ENCODE assay signal across 8 cellular contexts in genomic region chrX:154411981-154412340, GRCh38. TPM values are rescaled to one million over a fixed set of nuclear protein-coding genes. Genes with fewer than 3 reads are reported as not detected.
A peak's percentile ranks its signal among the peaks of the same experiment; 100 is the strongest.
DNase-seq lines count a peak whose midpoint lies in the region; ATAC-seq and TF ChIP-seq lines count a peak whose summit lies in the region.

No MANE protein-coding gene starts in this region.

- H3K4me2 ChIP-seq in neural cell (ENCODE audit: low read length) = peak overlapping the region; percentile 39

- H3K36me3 ChIP-seq in A673 (ENCODE audit: insufficient read depth, low read length, poor library complexity, severe bottlenecking) = no peaks in the 10 kb centered on the region
- no peaks in the 10 kb centered on the region for H3K36me3 ChIP-seq in neural cell (ENCODE audit: insufficient read depth, low read length)

- no peaks in the 10 kb centered on the region for H3F3A ChIP-seq in neural cell (ENCODE audit: insufficient read depth, low read length, poor library complexity, severe bottlenecking)

- no peaks in the 10 kb centered on the region for H3K9me3 ChIP-seq in A673 (ENCODE audit: low read depth, low read length, poor library complexity, severe bottlenecking)
- H3K9me3 ChIP-seq in neural cell (ENCODE audit: low read length) = no peaks in the 10 kb centered on the region

- TF ChIP-seq EP300 in neural cell (conservative IDR thresholded peaks at IDR 0.05; ENCODE audit: poor library complexity, severe bottlenecking) = no peak

- BruUV-seq in A673 (replicated peaks; lab: Mats Ljungman, UMichigan) = no TSS peak

- no peak overlapping the region for H2AFZ ChIP-seq in neural cell (ENCODE audit: low read depth, low read length)

- TF ChIP-seq CTCF in A673 (conservative IDR thresholded peaks at IDR 0.05; ENCODE audit: low read depth, low read length) = no peak
- TF ChIP-seq CTCF in fibroblast of pulmonary artery (IDR thresholded peaks at IDR 0.05; ENCODE audit: low read length, missing control alignments) = no peak
- no peak for TF ChIP-seq CTCF in neural cell (IDR thresholded peaks at IDR 0.05; ENCODE audit: poor library complexity, severe bottlenecking)

- DNase-seq in A673 (ENCODE audit: low spot score) (peak; percentile 48), NCI-H748 (lab: John Stamatoyannopoulos, UW; ENCODE audit: unreplicated experiment) (peak; percentile 84), fibroblast of pulmonary artery (ENCODE audit: low read depth) (peak; percentile 49), globus pallidus (ENCODE audit: low spot score) (no peak)
- peak; percentile 68 to 75 for DNase-seq in activated T-cell treated with anti-CD3 and anti-CD28 coated beads, Interleukin-2, amount 50 U/mL, for 48 hours

- CTCF ChIA-PET in A673 (lab: Charles Lee) = no interaction called here

- H3K9me2 ChIP-seq in neural cell (ENCODE audit: insufficient read depth, low read length) = no peaks in the 10 kb centered on the region

- H3K9ac ChIP-seq in neural cell (ENCODE audit: low read length) = peak overlapping the region; percentile 80

- H3K27ac ChIP-seq in A673 (ENCODE audit: low read depth, low read length, poor library complexity, severe bottlenecking) = peak overlapping the region; percentile 74
- H3K27ac ChIP-seq in neural cell (ENCODE audit: low read length) = peak overlapping the region; percentile 67

- intact Hi-C loops in A673 (cut with micrococcal nuclease; ENCODE audit: unreplicated experiment) = no loop called here

- TF ChIP-seq RAD21 in neural cell (conservative IDR thresholded peaks at IDR 0.05) = no peak

- H3K4me3 ChIP-seq in A673 (ENCODE audit: low read depth, low read length, poor library complexity, severe bottlenecking) (peak overlapping the region; percentile 79), fibroblast of pulmonary artery (replicated peaks; ENCODE audit: low read depth, low read length) (peak overlapping the region; percentile 60), neural cell (ENCODE audit: low read length) (peak overlapping the region; percentile 77)

- no peaks in the 10 kb centered on the region for H3K27me3 ChIP-seq in A673 (replicated peaks; ENCODE audit: insufficient read depth, low read depth, low read length, poor library complexity)
- no peaks in the 10 kb centered on the region for H3K27me3 ChIP-seq in neural cell (ENCODE audit: insufficient read depth, low read depth, low read length)

- no peaks in the 10 kb centered on the region for H4K20me1 ChIP-seq in neural cell (ENCODE audit: insufficient read depth)

- peak; percentile 59 for ATAC-seq in GM18502 (IDR thresholded peaks at IDR 0.05; ENCODE audit: poor library complexity, unreplicated experiment)
- peak; percentile 51 for ATAC-seq in HG03135 (IDR thresholded peaks at IDR 0.05; ENCODE audit: unreplicated experiment)

- no peaks in the 10 kb centered on the region for H3K79me2 ChIP-seq in neural cell (replicated peaks; ENCODE audit: insufficient read depth, low read length)

- no peaks in the 10 kb centered on the region for H3K4me1 ChIP-seq in A673 (ENCODE audit: insufficient read depth, low read length, poor library complexity, severe bottlenecking)

- POLR2A ChIA-PET in A673 (lab: Charles Lee; ENCODE audit: low non-redundant PET) = no interaction called here

TF ChIP-seq in neural cell, 6 proteins besides CTCF, POLR2A, EP300 and RAD21:
- TF ChIP-seq POLR2AphosphoS5 (IDR thresholded peaks at IDR 0.05) = peak; percentile 73
- TF ChIP-seq TAF1 (IDR thresholded peaks at IDR 0.05; ENCODE audit: low read depth) = no peak

RNA-seq across cellular contexts. Expression of gene TAFAZZIN, which starts 0.6 kb away (rescaled TPM):
- 41.8 and 55.8 TPM in 2 replicates for total RNA-seq in A673 (2021)
- polyA plus RNA-seq in neural cell = 51.2 and 60.5 TPM in 2 replicates
- polyA minus RNA-seq in neural cell = 17.5 and 18.6 TPM in 2 replicates

RNA-seq across cellular contexts. Expression of gene DNASE1L1, which starts 2.9 kb away (rescaled TPM):
- 6.8 and 8.3 TPM in 2 replicates for total RNA-seq in A673 (2021)
- polyA plus RNA-seq in neural cell = 8.3 and 9.2 TPM in 2 replicates
- polyA minus RNA-seq in neural cell = 6.8 and 7.5 TPM in 2 replicates

RNA-seq across cellular contexts. Expression of gene RPL10, which starts 13.8 kb away (rescaled TPM):
- total RNA-seq in A673 (2021) = 2,429 and 2,445 TPM in 2 replicates
- 3,689 and 3,975 TPM in 2 replicates for polyA plus RNA-seq in neural cell
- polyA minus RNA-seq in neural cell = 1,156 and 1,432 TPM in 2 replicates

RNA-seq across cellular contexts. Expression of gene ATP6AP1, which starts 16.5 kb away (rescaled TPM):
- 77.1 and 77.5 TPM in 2 replicates for total RNA-seq in A673 (2021)
- polyA plus RNA-seq in neural cell = 126 and 159 TPM in 2 replicates
- polyA minus RNA-seq in neural cell = 90.3 and 105 TPM in 2 replicates

RNA-seq across cellular contexts. Expression of gene GDI1, which starts 25.0 kb away (rescaled TPM):
- 137 and 139 TPM in 2 replicates for total RNA-seq in A673 (2021)
- 370 and 415 TPM in 2 replicates for polyA plus RNA-seq in neural cell
- 393 and 427 TPM in 2 replicates for polyA minus RNA-seq in neural cell
